Comparison of ENCODE assay signal across 1 cellular context in genomic region chr22:41285820-41286638, GRCh38.
TF ChIP-seq lines count a peak whose summit lies in the region.

Gene RANGAP1 (minus strand): TSS chr22:41286187. CDS start chr22:41281044, 5,143 bp downstream.

TF ChIP-seq in K562, 482 proteins besides CTCF, POLR2A, EP300 and RAD21 (continued from another document and continues in another):
- TF ChIP-seq ZNF609 (CRISPR knock-in tag; IDR thresholded peaks at IDR 0.05; ENCODE audit: borderline replicate concordance): peak; percentile 36; the same call in 1 of the 2 replicates
- no peak; the same call in 1 of the 2 replicates for TF ChIP-seq KLF1 (tag; IDR thresholded peaks at IDR 0.05)
- no peak for TF ChIP-seq DLX4 (CRISPR knock-in tag; IDR thresholded peaks at IDR 0.05)
- TF ChIP-seq MITF (IDR thresholded peaks at IDR 0.05): no peak
- TF ChIP-seq GTF3C2 (IDR thresholded peaks at IDR 0.05; ENCODE audit: borderline replicate concordance, extremely low read depth, insufficient read length): no peak
- no peak for TF ChIP-seq ZNF280B (CRISPR knock-in tag; IDR thresholded peaks at IDR 0.05)
- no peak for TF ChIP-seq HMG20A (CRISPR knock-in tag; conservative IDR thresholded peaks at IDR 0.05)
- TF ChIP-seq PHF20 (IDR thresholded peaks at IDR 0.05; ENCODE audit: partially characterized antibody): no peak
- no peak for TF ChIP-seq PRMT5 (CRISPR knock-in tag; IDR thresholded peaks at IDR 0.05)
- peak; percentile 32; the same call in 1 of the 2 replicates for TF ChIP-seq ZNF175 (CRISPR knock-in tag; IDR thresholded peaks at IDR 0.05; ENCODE audit: low read depth)
- TF ChIP-seq ZNF324 (CRISPR knock-in tag; IDR thresholded peaks at IDR 0.05): no peak
- TF ChIP-seq ZSCAN29 (IDR thresholded peaks at IDR 0.05): no peak
- no peak for TF ChIP-seq MCM3 (IDR thresholded peaks at IDR 0.05)
- TF ChIP-seq ZNF699 (CRISPR knock-in tag; IDR thresholded peaks at IDR 0.05; ENCODE audit: insufficient replicate concordance): no peak
- TF ChIP-seq SRSF7 (optimal IDR thresholded peaks at IDR 0.05; ENCODE audit: low read depth, low read length): no peak
- no peak for TF ChIP-seq IRF9 (tag; IDR thresholded peaks at IDR 0.05)
- no peak for TF ChIP-seq ZNF668 (CRISPR knock-in tag; IDR thresholded peaks at IDR 0.05)
- TF ChIP-seq RBM22 (IDR thresholded peaks at IDR 0.05; ENCODE audit: low read depth, low read length, poor library complexity, severe bottlenecking): no peak
- TF ChIP-seq COPS2 (conservative IDR thresholded peaks at IDR 0.05): no peak
- TF ChIP-seq ELK1 (CRISPR knock-in tag; IDR thresholded peaks at IDR 0.05): no peak
- TF ChIP-seq MAFG (tag; conservative IDR thresholded peaks at IDR 0.05): no peak
- TF ChIP-seq PCBP2 (IDR thresholded peaks at IDR 0.05; ENCODE audit: low read depth, low read length, poor library complexity, severe bottlenecking): no peak
- TF ChIP-seq ARID4B (CRISPR knock-in tag; IDR thresholded peaks at IDR 0.05): peak; percentile 68; the same call in 1 of the 2 replicates
- no peak for TF ChIP-seq ZNF12 (CRISPR knock-in tag; IDR thresholded peaks at IDR 0.05)
- no peak for TF ChIP-seq ZNF384 (IDR thresholded peaks at IDR 0.05; ENCODE audit: low read depth, low read length)
- 0 out of 2 replicates have a peak, but pooled peaks have one; percentile 64 for TF ChIP-seq E2F3 (CRISPR knock-in tag; IDR thresholded peaks at IDR 0.05)
- no peak for TF ChIP-seq ZSCAN32 (CRISPR knock-in tag; IDR thresholded peaks at IDR 0.05)
- no peak for TF ChIP-seq NR0B1 (IDR thresholded peaks at IDR 0.05; ENCODE audit: partially characterized antibody)
- no peak for TF ChIP-seq MLX (CRISPR knock-in tag; conservative IDR thresholded peaks at IDR 0.05)
- no peak for TF ChIP-seq BRCA1 (IDR thresholded peaks at IDR 0.05)
- no peak for TF ChIP-seq BRCA1 (CRISPR knock-in tag; IDR thresholded peaks at IDR 0.05)
- no peak for TF ChIP-seq ZBTB17 (CRISPR knock-in tag; IDR thresholded peaks at IDR 0.05)
- TF ChIP-seq TEAD2 (tag; IDR thresholded peaks at IDR 0.05): no peak
- TF ChIP-seq FOXO4 (CRISPR knock-in tag; IDR thresholded peaks at IDR 0.05): no peak
- no peak for TF ChIP-seq ZNF76 (CRISPR knock-in tag; IDR thresholded peaks at IDR 0.05; ENCODE audit: borderline replicate concordance)
- TF ChIP-seq KLF16 (IDR thresholded peaks at IDR 0.05): no peak
